1 cellular context compared by ENCODE assay signal in the genomic region with DNA sequence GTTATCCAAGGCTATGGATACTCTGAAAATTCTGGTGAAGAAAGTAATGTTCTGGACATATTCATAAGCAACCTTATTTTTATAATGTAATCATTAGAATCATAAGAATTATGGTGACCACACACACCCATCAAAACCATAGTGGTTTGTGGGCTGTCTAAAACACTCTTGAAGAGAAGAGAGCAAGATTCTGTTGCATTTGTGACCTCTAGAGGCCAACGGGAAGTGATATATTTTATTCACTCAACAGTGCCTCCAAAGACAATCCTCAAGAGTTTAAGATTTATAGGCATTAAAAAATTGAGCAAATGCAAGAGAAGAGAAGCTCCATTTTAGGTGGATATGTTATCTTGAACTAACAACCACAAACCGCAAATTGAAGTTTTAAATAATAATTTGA.
A peak's percentile ranks its signal among the peaks of the same experiment; 100 is the strongest.
TF ChIP-seq lines count a peak whose summit lies in the region.

No MANE protein-coding gene starts in this region.

TF ChIP-seq in K562, 482 proteins besides CTCF, POLR2A, EP300 and RAD21 (continued from another document):
- TF ChIP-seq PATZ1 (CRISPR knock-in tag; IDR thresholded peaks at IDR 0.05; ENCODE audit: borderline replicate concordance) = no peak
- TF ChIP-seq PRPF4 (IDR thresholded peaks at IDR 0.05; ENCODE audit: insufficient read depth, low read depth, low read length, poor library complexity, severe bottlenecking) = no peak
- no peak for TF ChIP-seq MCM2 (IDR thresholded peaks at IDR 0.05; ENCODE audit: low read depth)
- TF ChIP-seq HMG20B (CRISPR knock-in tag; IDR thresholded peaks at IDR 0.05) = no peak
- TF ChIP-seq ZSCAN32 (CRISPR knock-in tag; IDR thresholded peaks at IDR 0.05) = no peak
- no peak for TF ChIP-seq CBX2 (IDR thresholded peaks at IDR 0.05; ENCODE audit: insufficient read depth, low read length, poor library complexity, severe bottlenecking)
- no peak for TF ChIP-seq JUND (IDR thresholded peaks at IDR 0.05; ENCODE audit: borderline replicate concordance, low read depth, low read length)
- TF ChIP-seq JUND (tag; IDR thresholded peaks at IDR 0.05; ENCODE audit: borderline replicate concordance, low read depth, low read length) = no peak
- no peak for TF ChIP-seq BRF1 (IDR thresholded peaks at IDR 0.05; ENCODE audit: borderline replicate concordance, extremely low read depth, insufficient read length)
- peak; percentile 18 for TF ChIP-seq MEIS2 (IDR thresholded peaks at IDR 0.05; ENCODE audit: partially characterized antibody)
- TF ChIP-seq, protein P1, sequence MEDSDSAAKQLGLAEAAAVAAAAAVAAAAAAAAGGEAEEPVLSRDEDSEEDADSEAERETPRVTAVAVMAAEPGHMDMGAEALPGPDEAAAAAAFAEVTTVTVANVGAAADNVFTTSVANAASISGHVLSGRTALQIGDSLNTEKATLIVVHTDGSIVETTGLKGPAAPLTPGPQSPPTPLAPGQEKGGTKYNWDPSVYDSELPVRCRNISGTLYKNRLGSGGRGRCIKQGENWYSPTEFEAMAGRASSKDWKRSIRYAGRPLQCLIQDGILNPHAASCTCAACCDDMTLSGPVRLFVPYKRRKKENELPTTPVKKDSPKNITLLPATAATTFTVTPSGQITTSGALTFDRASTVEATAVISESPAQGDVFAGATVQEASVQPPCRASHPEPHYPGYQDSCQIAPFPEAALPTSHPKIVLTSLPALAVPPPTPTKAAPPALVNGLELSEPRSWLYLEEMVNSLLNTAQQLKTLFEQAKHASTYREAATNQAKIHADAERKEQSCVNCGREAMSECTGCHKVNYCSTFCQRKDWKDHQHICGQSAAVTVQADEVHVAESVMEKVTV (CRISPR knock-in tag; IDR thresholded peaks at IDR 0.05) = 0 out of 2 replicates have a peak, but pooled peaks have one; percentile 18
